In genomic region chrX:74800062-74800461, GRCh38 we compare ENCODE assay signal across 17 cellular contexts.
A peak's percentile ranks its signal among the peaks of the same experiment; 100 is the strongest.
DNase-seq lines count a peak whose midpoint lies in the region; ATAC-seq and TF ChIP-seq lines count a peak whose summit lies in the region.
"Had no signal": no experiment of that assay in that cellular context is flagged by ENCODE, and none has a peak within 500 bp of the region (broad histone marks: within the 10 kb centered on the region; RNA-seq: fewer than 3 reads in every experiment).

No MANE protein-coding gene starts in this region.

- no peaks in the 10 kb centered on the region for H3K9me3 ChIP-seq in osteoblast (ENCODE audit: low read depth, low read length)
- H3K9me3 ChIP-seq: A549, Caco-2 had no signal

- no peaks in the 10 kb centered on the region for H3K4me1 ChIP-seq in osteoblast (ENCODE audit: insufficient read depth, low read length)
- H3K4me1 ChIP-seq: A549, Caco-2 had no signal

- H3K79me2 ChIP-seq in osteoblast (ENCODE audit: insufficient read depth, low read length): no peaks in the 10 kb centered on the region

- H3K27me3 ChIP-seq in osteoblast (ENCODE audit: insufficient read depth, low read length): no peaks in the 10 kb centered on the region

- no peaks in the 10 kb centered on the region for H4K20me1 ChIP-seq in osteoblast (ENCODE audit: insufficient read depth, low read length)

- TF ChIP-seq CTCF in GM12865 (IDR thresholded peaks at IDR 0.05; ENCODE audit: insufficient read depth, low read depth, low read length, missing control alignments): no peak
- no peak for TF ChIP-seq CTCF in osteoblast (IDR thresholded peaks at IDR 0.05; ENCODE audit: extremely low read depth, low read depth, low read length)

- no peak overlapping the region for H3K4me2 ChIP-seq in osteoblast (ENCODE audit: insufficient read depth, low read length)
- H3K4me2 ChIP-seq: A549, GM23338 had no signal

- H2AFZ ChIP-seq in osteoblast (ENCODE audit: low read length): no peak overlapping the region
- H2AFZ ChIP-seq: GM23338 had no signal

- H3K4me3 ChIP-seq in GM12865 (ENCODE audit: low read depth, low read length): no peak overlapping the region
- H3K4me3 ChIP-seq in osteoblast (ENCODE audit: insufficient read depth, low read length): no peak overlapping the region
- H3K4me3 ChIP-seq: A549, GM23338, K562 had no signal

- ATAC-seq in GM18868 (IDR thresholded peaks at IDR 0.05; ENCODE audit: unreplicated experiment) (peak; percentile 82), HG02852 (IDR thresholded peaks at IDR 0.05; ENCODE audit: unreplicated experiment) (peak; percentile 61), GM18909 (IDR thresholded peaks at IDR 0.05; ENCODE audit: poor library complexity, unreplicated experiment) (no peak), HG02798 (IDR thresholded peaks at IDR 0.05; ENCODE audit: poor library complexity, unreplicated experiment) (no peak)
- ATAC-seq: A549, GM23338, K562 had no signal

- H3K36me3 ChIP-seq in osteoblast (ENCODE audit: insufficient read depth, low read length): no peaks in the 10 kb centered on the region

- no peak overlapping the region for H3K27ac ChIP-seq in osteoblast (ENCODE audit: low read depth, low read length)
- H3K27ac ChIP-seq: 22Rv1, A549, C4-2B had no signal

- DNase-seq in GM12865 (ENCODE audit: low read depth) (peak; percentile 70), osteoblast (ENCODE audit: insufficient read length, low spot score, missing footprints) (peak; percentile 13), SK-N-DZ (ENCODE audit: low spot score) (no peak)
- DNase-seq: AML-193; Caco-2; CD4-positive, alpha-beta T cell; HCEC 1CT; IMR-90 had no signal

Comparison
In these comparisons a context has a peak if more than half of its experiments do, and no peak if none do; other contexts are left out.
1. ATAC-seq: peak in GM18868 (single experiment) and HG02852 (single experiment); none in GM18909 (single experiment) and HG02798 (single experiment).